Comparison of ENCODE assay signal across 8 cellular contexts in genomic region chr21:34890724-34891609, GRCh38.
DNase-seq lines count a peak whose midpoint lies in the region; ATAC-seq, FAIRE-seq and TF ChIP-seq lines count a peak whose summit lies in the region.

No MANE protein-coding gene starts in this region.

- H3K27ac Mint-ChIP-seq in T-cell (no peak overlapping the region), natural killer cell (peak overlapping the region; percentile 11 to 87)

- no peak for TF ChIP-seq CTCF in natural killer cell (IDR thresholded peaks at IDR 0.05)

- H3K27me3 ChIP-seq in esophagus (ENCODE audit: control insufficient read depth in 1 of 2, insufficient read depth in 2 of 2, low read length in 2 of 2) = no peaks in the 10 kb centered on the region

- POLR2A ChIA-PET in T-cell (lab: Charles Lee) = no interaction called here

- ATAC-seq in T-cell (replicated peaks in 1 of 4) (no peak), natural killer cell (no peak), GM21786 (IDR thresholded peaks at IDR 0.05; ENCODE audit: unreplicated experiment) (no peak)

- H3K36me3 Mint-ChIP-seq in T-cell = peaks cover under 1% of the 10 kb centered on the region
- H3K36me3 Mint-ChIP-seq in natural killer cell = no peaks in the 10 kb centered on the region

- H3K4me1 Mint-ChIP-seq in T-cell (peaks cover 56 to 74% (median 63%) of the 10 kb centered on the region in 3 donors), natural killer cell (peaks cover 25 to 52% of the 10 kb centered on the region in 2 donors)

- H3K27ac ChIP-seq in esophagus (ENCODE audit: low read depth in 2 of 2, low read length in 1 of 2) = peak overlapping the region in 1 of 2 donors; percentile 8

- H3K9me3 Mint-ChIP-seq in T-cell = no peaks in the 10 kb centered on the region
- H3K9me3 Mint-ChIP-seq in natural killer cell = no peaks in the 10 kb centered on the region

- WGBS in esophagus, 2 donors = 18 to 20% methylated on average over 60 of the region's 60 CpGs

- no peaks in the 10 kb centered on the region for H3K4me1 ChIP-seq in esophagus (ENCODE audit: control insufficient read depth in 2 of 2, insufficient read depth in 2 of 2, low read length in 1 of 2)

- H3K4me3 Mint-ChIP-seq in T-cell (peak overlapping the region; percentile 62 to 98 (median 63)), natural killer cell (peak overlapping the region; percentile 82)

- no peak for DNase-seq in GM19239 (ENCODE audit: insufficient read length, low spot score)
- DNase-seq in T-cell = peak in 5 of 34 experiments; percentile 11 to 32 (median 17)
- DNase-seq in natural killer cell = no peak
- no peak for DNase-seq in NCI-H2196 (lab: John Stamatoyannopoulos, UW; ENCODE audit: unreplicated experiment)
- DNase-seq in cerebellar cortex (ENCODE audit: low spot score) = no peak
- DNase-seq in NCI-H345 treated with DMSO at 0.1 percent for 48 hours (lab: John Stamatoyannopoulos, UW; ENCODE audit: unreplicated experiment) = no peak

- peak; percentile 31 for FAIRE-seq in GM19239 (lab: Jason Lieb, UNC)

- CTCF ChIA-PET in T-cell (lab: Charles Lee) = interaction anchor here (0.6 to 2.1 kb wide), 5 partner anchors 87 to 949 kb away, joined by 3 to 12 read pairs (median 8); no protein-coding TSS in a partner anchor

- peak overlapping the region; percentile 77 to 85 for H3K4me3 ChIP-seq in esophagus (ENCODE audit: low read depth in 1 of 2, low read length in 2 of 2)

- intact Hi-C loops in natural killer cell (cut with micrococcal nuclease) = loop anchor here (5.0 kb wide), 1 partner anchor 91 kb away; no protein-coding TSS in a partner anchor

- no peaks in the 10 kb centered on the region for H3K27me3 Mint-ChIP-seq in T-cell
- no peaks in the 10 kb centered on the region for H3K27me3 Mint-ChIP-seq in natural killer cell (ENCODE audit: low read depth in 2 of 2)

- H3K36me3 ChIP-seq in esophagus (ENCODE audit: control insufficient read depth in 2 of 2, insufficient read depth in 2 of 2, low read length in 1 of 2) = no peaks in the 10 kb centered on the region

- no peaks in the 10 kb centered on the region for H3K9me3 ChIP-seq in esophagus (ENCODE audit: control insufficient read depth in 2 of 2, insufficient read depth in 1 of 2, low read depth in 1 of 2, low read length in 1 of 2)

Comparison
In these comparisons a context has a peak if more than half of its experiments do, and no peak if none do; other contexts are left out.
1. H3K27ac Mint-ChIP-seq: peak in natural killer cell (2 of 2); none in T-cell (0 of 2).